Comparison of ENCODE assay signal across 8 cellular contexts in genomic region chr7:102404005-102404861, GRCh38.
DNase-seq lines count a peak whose midpoint lies in the region; ATAC-seq and TF ChIP-seq lines count a peak whose summit lies in the region.

No MANE protein-coding gene starts in this region.

- DNase-seq in DMS79 treated with DMSO at 0.1 percent for 48 hours (lab: John Stamatoyannopoulos, UW) (peak; percentile 11), NCI-H748 treated with DMSO at 0.1 percent for 48 hours (lab: John Stamatoyannopoulos, UW) (peak; percentile 10), fibroblast of peridontal ligament (ENCODE audit: extremely low read depth) (peak; percentile 44), NCI-H1048 (lab: John Stamatoyannopoulos, UW) (no peak)
- DNase-seq in activated CD8-positive, alpha-beta memory T cell treated with anti-CD3 and anti-CD28 coated beads, Interleukin-2, amount 50 U/mL, for 4 hours = peak; percentile 29

- no peaks in the 10 kb centered on the region for H3K36me3 ChIP-seq in parathyroid adenoma (ENCODE audit: control insufficient read depth, insufficient read depth, low read length)

- H3K9me3 ChIP-seq in parathyroid adenoma (ENCODE audit: control insufficient read depth, low read length) = no peaks in the 10 kb centered on the region

- no peak overlapping the region for H3K9ac ChIP-seq in parathyroid adenoma

- H3K4me1 ChIP-seq in parathyroid adenoma = no peaks in the 10 kb centered on the region

- peak; percentile 89 for ATAC-seq in GM19463 (IDR thresholded peaks at IDR 0.05; ENCODE audit: unreplicated experiment)
- ATAC-seq in HG03442 (IDR thresholded peaks at IDR 0.05; ENCODE audit: unreplicated experiment) = peak; percentile 72

- no peak overlapping the region for H2AFZ ChIP-seq in parathyroid adenoma

- TF ChIP-seq CTCF in parathyroid adenoma (IDR thresholded peaks at IDR 0.05) = peak; percentile 69

- H3K27me3 ChIP-seq in parathyroid adenoma (ENCODE audit: control insufficient read depth, insufficient read depth, low read length) = no peaks in the 10 kb centered on the region

- no peak overlapping the region for H3K27ac ChIP-seq in parathyroid adenoma

- no peak overlapping the region for H3K4me3 ChIP-seq in parathyroid adenoma (ENCODE audit: low read depth, low read length)

- H3K4me2 ChIP-seq in parathyroid adenoma (ENCODE audit: low read length) = no peak overlapping the region

- peaks cover 25% of the 10 kb centered on the region for H3K79me2 ChIP-seq in parathyroid adenoma
